ENCODE assay signal across 16 cellular contexts in genomic region chr7:19488056-19488455, GRCh38.
DNase-seq lines count a peak whose midpoint lies in the region; ATAC-seq and TF ChIP-seq lines count a peak whose summit lies in the region.
"Had no signal": no experiment of that assay in that cellular context is flagged by ENCODE, and none has a peak within 500 bp of the region (broad histone marks: within the 10 kb centered on the region; RNA-seq: fewer than 3 reads in every experiment).

No MANE protein-coding gene starts in this region.

- intact Hi-C loops in tibial artery (cut with DNase I; ENCODE audit: low total_unique reads), result no loop called here

- H3K9me3 ChIP-seq in endodermal cell (ENCODE audit: control insufficient read depth, low read length), result peaks cover 25% of the 10 kb centered on the region
- no peaks in the 10 kb centered on the region for H3K9me3 ChIP-seq in tibial artery

- no peaks in the 10 kb centered on the region for H3K27me3 ChIP-seq in endodermal cell (ENCODE audit: control insufficient read depth, insufficient read depth, low read length, poor library complexity, severe bottlenecking)
- no peaks in the 10 kb centered on the region for H3K27me3 ChIP-seq in tibial artery

- H3K4me3 Mint-ChIP-seq in stimulated activated naive CD8-positive, alpha-beta T cell treated with anti-CD3 and anti-CD28 coated beads, Interleukin-15, amount 100 ng/mL, for 72 hours, result no peak overlapping the region
- H3K4me3 Mint-ChIP-seq in stimulated activated effector memory CD8-positive, alpha-beta T cell treated with anti-CD3 and anti-CD28 coated beads, Interleukin-12 subunit alpha, Interleukin-12 subunit beta, amount 100 ng/mL, for 72 hours, result no peak overlapping the region
- H3K4me3 Mint-ChIP-seq in endodermal cell, result no peak overlapping the region
- H3K4me3 Mint-ChIP-seq: CD4-positive, alpha-beta memory T cell had no signal

- no peak overlapping the region for H3K4me3 ChIP-seq in endodermal cell (ENCODE audit: low read length)
- H3K4me3 ChIP-seq in tibial artery, result no peak overlapping the region
- H3K4me3 ChIP-seq: GM23248 had no signal

- no peak for DNase-seq in stimulated activated naive CD8-positive, alpha-beta T cell treated with anti-CD3 and anti-CD28 coated beads, Interleukin-15, amount 100 ng/mL, for 72 hours
- DNase-seq in stimulated activated naive CD8-positive, alpha-beta T cell treated with anti-CD3 and anti-CD28 coated beads, Interleukin-15, Interleukin-2, amounts not matched to agents 100 U/mL and 50 U/mL, for 24 hours, result no peak
- peak; percentile 11 for DNase-seq in dedifferentiated amniotic fluid mesenchymal stem cell (ENCODE audit: extremely low spot score)
- DNase-seq in stimulated activated effector memory CD8-positive, alpha-beta T cell treated with anti-CD3 and anti-CD28 coated beads, Interleukin-12 subunit alpha, Interleukin-12 subunit beta, amount 100 ng/mL, for 72 hours (ENCODE audit: low spot score in 2 of 2), result no peak
- no peak for DNase-seq in stimulated activated CD8-positive, alpha-beta memory T cell treated with anti-CD3 and anti-CD28 coated beads, Interleukin-4, amount 100 ng/mL, for 48 hours
- no peak for DNase-seq in endodermal cell
- no peak for DNase-seq in tibial artery
- DNase-seq: C1 segment of cervical spinal cord; Calu3; CD4-positive, alpha-beta memory T cell; COR-L47; DMS53; DND-41; GM23248; H7; HCEC 1CT had no signal

- H3K9me3 Mint-ChIP-seq in stimulated activated naive CD8-positive, alpha-beta T cell treated with anti-CD3 and anti-CD28 coated beads, Interleukin-15, amount 100 ng/mL, for 72 hours, result no peaks in the 10 kb centered on the region
- H3K9me3 Mint-ChIP-seq in stimulated activated effector memory CD8-positive, alpha-beta T cell treated with anti-CD3 and anti-CD28 coated beads, Interleukin-12 subunit alpha, Interleukin-12 subunit beta, amount 100 ng/mL, for 72 hours, result peaks cover 2% of the 10 kb centered on the region
- H3K9me3 Mint-ChIP-seq in endodermal cell, result peaks cover 13% of the 10 kb centered on the region

- ATAC-seq in stimulated activated naive CD8-positive, alpha-beta T cell treated with anti-CD3 and anti-CD28 coated beads, Interleukin-15, amount 100 ng/mL, for 72 hours, result peak; percentile 28
- no peak for ATAC-seq in stimulated activated naive CD8-positive, alpha-beta T cell treated with anti-CD3 and anti-CD28 coated beads, Interleukin-15, Interleukin-2, amounts not matched to agents 100 U/mL and 50 U/mL, for 24 hours
- peak; percentile 13 for ATAC-seq in stimulated activated effector memory CD8-positive, alpha-beta T cell treated with anti-CD3 and anti-CD28 coated beads, Interleukin-12 subunit alpha, Interleukin-12 subunit beta, amount 100 ng/mL, for 72 hours

- no peaks in the 10 kb centered on the region for H3K27me3 Mint-ChIP-seq in stimulated activated naive CD8-positive, alpha-beta T cell treated with anti-CD3 and anti-CD28 coated beads, Interleukin-15, amount 100 ng/mL, for 72 hours
- H3K27me3 Mint-ChIP-seq in endodermal cell (ENCODE audit: insufficient read depth), result no peaks in the 10 kb centered on the region
- H3K27me3 Mint-ChIP-seq: CD4-positive, alpha-beta memory T cell had no signal

- no peaks in the 10 kb centered on the region for H3K4me1 Mint-ChIP-seq in stimulated activated naive CD8-positive, alpha-beta T cell treated with anti-CD3 and anti-CD28 coated beads, Interleukin-15, amount 100 ng/mL, for 72 hours
- H3K4me1 Mint-ChIP-seq in stimulated activated effector memory CD8-positive, alpha-beta T cell treated with anti-CD3 and anti-CD28 coated beads, Interleukin-12 subunit alpha, Interleukin-12 subunit beta, amount 100 ng/mL, for 72 hours, result no peaks in the 10 kb centered on the region
- H3K4me1 Mint-ChIP-seq in endodermal cell, result no peaks in the 10 kb centered on the region
- H3K4me1 Mint-ChIP-seq: CD4-positive, alpha-beta memory T cell had no signal

- WGBS in endodermal cell (ENCODE audit: insufficient coverage in 1 of 2, insufficient read length in 1 of 2), 2 experiments, result 91 to 100% methylated on average over 1 to 2 of the region's 2 CpGs

- H3K27ac ChIP-seq in endodermal cell (ENCODE audit: low read depth, low read length) (no peak overlapping the region), tibial artery (no peak overlapping the region)
- H3K27ac ChIP-seq: GM23248 had no signal

- H3K36me3 ChIP-seq in endodermal cell (ENCODE audit: control insufficient read depth, insufficient read depth, low read length) (no peaks in the 10 kb centered on the region), tibial artery (no peaks in the 10 kb centered on the region)

- H3K9ac ChIP-seq in endodermal cell (ENCODE audit: extremely low read depth, low read length, poor library complexity, severe bottlenecking), result no peak overlapping the region
- H3K9ac ChIP-seq: GM23248 had no signal

- H3K4me1 ChIP-seq in endodermal cell (ENCODE audit: control insufficient read depth, insufficient read depth, low read length) (no peaks in the 10 kb centered on the region), tibial artery (no peaks in the 10 kb centered on the region)

- TF ChIP-seq CTCF in endodermal cell (conservative IDR thresholded peaks at IDR 0.05), result no peak
- TF ChIP-seq CTCF in tibial artery (IDR thresholded peaks at IDR 0.05), result no peak

- no peaks in the 10 kb centered on the region for H3K36me3 Mint-ChIP-seq in stimulated activated effector memory CD8-positive, alpha-beta T cell treated with anti-CD3 and anti-CD28 coated beads, Interleukin-12 subunit alpha, Interleukin-12 subunit beta, amount 100 ng/mL, for 72 hours
- no peaks in the 10 kb centered on the region for H3K36me3 Mint-ChIP-seq in endodermal cell (ENCODE audit: low read depth)
- H3K36me3 Mint-ChIP-seq: CD4-positive, alpha-beta memory T cell had no signal

- no peak overlapping the region for H3K27ac Mint-ChIP-seq in stimulated activated naive CD8-positive, alpha-beta T cell treated with anti-CD3 and anti-CD28 coated beads, Interleukin-15, amount 100 ng/mL, for 72 hours
- no peak overlapping the region for H3K27ac Mint-ChIP-seq in stimulated activated effector memory CD8-positive, alpha-beta T cell treated with anti-CD3 and anti-CD28 coated beads, Interleukin-12 subunit alpha, Interleukin-12 subunit beta, amount 100 ng/mL, for 72 hours
- H3K27ac Mint-ChIP-seq in endodermal cell, result no peak overlapping the region
- H3K27ac Mint-ChIP-seq: CD4-positive, alpha-beta memory T cell had no signal
